27 cellular contexts compared by ENCODE assay signal in the genomic region with DNA sequence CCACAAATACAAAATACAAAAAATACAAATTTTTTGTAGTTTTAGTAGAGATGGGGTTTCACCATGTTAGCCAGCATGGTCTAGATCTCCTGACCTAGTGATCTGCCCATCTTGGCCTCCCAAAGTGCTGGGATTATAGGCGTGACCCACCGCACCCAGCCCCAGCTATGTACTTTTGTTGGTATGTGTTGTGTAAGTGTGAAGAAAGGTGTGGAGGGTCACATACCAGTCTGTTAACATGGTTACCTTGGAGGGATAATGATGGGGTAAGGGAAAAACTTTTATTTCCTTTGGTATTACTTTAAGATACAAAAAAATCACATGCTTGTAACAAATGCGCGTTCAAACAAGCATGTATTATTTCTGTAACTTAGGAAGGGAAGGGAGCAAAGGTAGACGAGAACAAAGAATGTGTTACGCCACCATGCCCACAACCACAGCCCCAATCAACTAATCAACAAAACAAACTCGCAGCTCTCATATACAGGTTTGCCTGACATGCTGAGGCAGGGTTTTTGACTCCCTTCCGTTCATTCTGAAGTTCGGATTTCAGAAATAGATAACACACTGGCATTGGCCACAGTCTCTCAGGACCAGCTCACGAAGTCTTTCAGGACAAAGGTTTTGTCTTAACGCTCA. TPM values are rescaled to one million over a fixed set of nuclear protein-coding genes. Genes with fewer than 3 reads are reported as not detected.
A peak's percentile ranks its signal among the peaks of the same experiment; 100 is the strongest.
DNase-seq lines count a peak whose midpoint lies in the region; ATAC-seq and TF ChIP-seq lines count a peak whose summit lies in the region.
"Had no signal": no experiment of that assay in that cellular context is flagged by ENCODE, and none has a peak within 500 bp of the region (broad histone marks: within the 10 kb centered on the region; RNA-seq: fewer than 3 reads in every experiment).

No MANE protein-coding gene starts in this region.

- H3K4me3 ChIP-seq in naive thymus-derived CD4-positive, alpha-beta T cell (ENCODE audit: low read length): no peak overlapping the region
- H3K4me3 ChIP-seq in endodermal cell (ENCODE audit: low read length): no peak overlapping the region
- H3K4me3 ChIP-seq: adrenal gland, hepatocyte, spleen, transverse colon had no signal

- peak; percentile 83 for ATAC-seq in CD4-positive, alpha-beta T cell (ENCODE audit: poor library complexity)
- peak; percentile 73 for ATAC-seq in central memory CD8-positive, alpha-beta T cell (replicated peaks; ENCODE audit: extremely low read depth, poor library complexity, severe bottlenecking)
- ATAC-seq in naive thymus-derived CD4-positive, alpha-beta T cell: peak; percentile 56
- no peak for ATAC-seq in activated CD4-positive, CD25-positive, alpha-beta regulatory T cell treated with anti-CD3 and anti-CD28 coated beads, Interleukin-2, amount 50 U/mL, for 24 hours
- ATAC-seq: naive thymus-derived CD8-positive, alpha-beta T cell; Panc1 had no signal

- no peaks in the 10 kb centered on the region for H3K27me3 ChIP-seq in CD4-positive, alpha-beta T cell (ENCODE audit: control insufficient read depth, insufficient read depth, low read length)
- H3K27me3 ChIP-seq in naive thymus-derived CD4-positive, alpha-beta T cell (ENCODE audit: control insufficient read depth in 2 of 2, insufficient read depth in 2 of 2, low read length in 2 of 2): no peaks in the 10 kb centered on the region
- no peaks in the 10 kb centered on the region for H3K27me3 ChIP-seq in endodermal cell (ENCODE audit: control insufficient read depth, insufficient read depth, low read length, poor library complexity, severe bottlenecking)
- H3K27me3 ChIP-seq: adrenal gland, hepatocyte, spleen, transverse colon had no signal

- peak overlapping the region; percentile 12 for H3K4me3 Mint-ChIP-seq in CD4-positive, alpha-beta T cell
- peak overlapping the region; percentile 18 for H3K4me3 Mint-ChIP-seq in central memory CD8-positive, alpha-beta T cell
- peak overlapping the region in 1 of 10 donors; percentile 8 for H3K4me3 Mint-ChIP-seq in naive thymus-derived CD4-positive, alpha-beta T cell
- H3K4me3 Mint-ChIP-seq in immature natural killer cell (no peak overlapping the region), endodermal cell (no peak overlapping the region)
- H3K4me3 Mint-ChIP-seq: B cell; brain; naive thymus-derived CD8-positive, alpha-beta T cell had no signal

- no peaks in the 10 kb centered on the region for H3K9me3 Mint-ChIP-seq in CD4-positive, alpha-beta T cell
- H3K9me3 Mint-ChIP-seq in central memory CD8-positive, alpha-beta T cell: no peaks in the 10 kb centered on the region
- peaks cover 0 to 2% (median 0%) of the 10 kb centered on the region in 11 donors for H3K9me3 Mint-ChIP-seq in naive thymus-derived CD4-positive, alpha-beta T cell
- H3K9me3 Mint-ChIP-seq in immature natural killer cell (no peaks in the 10 kb centered on the region), endodermal cell (no peaks in the 10 kb centered on the region)
- H3K9me3 Mint-ChIP-seq: brain; naive thymus-derived CD8-positive, alpha-beta T cell had no signal

- no peaks in the 10 kb centered on the region for H3K9me3 ChIP-seq in CD4-positive, alpha-beta T cell (ENCODE audit: control insufficient read depth, low read length)
- H3K9me3 ChIP-seq in naive thymus-derived CD4-positive, alpha-beta T cell (ENCODE audit: control insufficient read depth in 2 of 3, low read length in 3 of 3): no peaks in the 10 kb centered on the region
- H3K9me3 ChIP-seq in endodermal cell (ENCODE audit: control insufficient read depth, low read length): no peaks in the 10 kb centered on the region
- H3K9me3 ChIP-seq: adrenal gland, spleen, transverse colon had no signal

- WGBS in endodermal cell (ENCODE audit: insufficient coverage in 1 of 2, insufficient read length in 1 of 2), 2 experiments: 97 to 100% methylated on average over 5 to 9 of the region's 11 CpGs

- no peaks in the 10 kb centered on the region for H3K36me3 ChIP-seq in naive thymus-derived CD4-positive, alpha-beta T cell (ENCODE audit: control insufficient read depth in 2 of 3, insufficient read depth in 3 of 3, low read length in 3 of 3)
- no peaks in the 10 kb centered on the region for H3K36me3 ChIP-seq in endodermal cell (ENCODE audit: control insufficient read depth, insufficient read depth, low read length)
- H3K36me3 ChIP-seq: adrenal gland, spleen, transverse colon had no signal

- no peak overlapping the region for H3K9ac ChIP-seq in endodermal cell (ENCODE audit: extremely low read depth, low read length, poor library complexity, severe bottlenecking)

- peak in 2 of 10 experiments; percentile 4 to 25 for DNase-seq in CD4-positive, alpha-beta T cell
- DNase-seq in HuH-7 (ENCODE audit: low spot score): peak; percentile 47
- DNase-seq in central memory CD8-positive, alpha-beta T cell (ENCODE audit: low spot score in 2 of 2): peak in 1 of 2 donors; percentile 36
- peak in 1 of 9 donors; percentile 15 for DNase-seq in naive thymus-derived CD4-positive, alpha-beta T cell
- DNase-seq in immature natural killer cell: no peak
- no peak for DNase-seq in Kasumi-1 (lab: John Stamatoyannopoulos, UW)
- no peak for DNase-seq in endodermal cell
- DNase-seq: activated CD4-positive, CD25-positive, alpha-beta regulatory T cell; activated naive CD4-positive, alpha-beta T cell treated with Interleukin-2 at 50 U/mL for 16 hours; adrenal gland; effector CD4-positive, alpha-beta T cell; foreskin fibroblast; GOT3; KBM-7; MM.1S; NCI-H1417; NCI-H2029 treated with DMSO at 0.1 percent for 48 hours; NCI-H226; occipital lobe; spleen; transverse colon had no signal

- no peaks in the 10 kb centered on the region for H3K36me3 Mint-ChIP-seq in CD4-positive, alpha-beta T cell (ENCODE audit: low read depth)
- H3K36me3 Mint-ChIP-seq in central memory CD8-positive, alpha-beta T cell (ENCODE audit: insufficient read depth): no peaks in the 10 kb centered on the region
- H3K36me3 Mint-ChIP-seq in naive thymus-derived CD4-positive, alpha-beta T cell: no peaks in the 10 kb centered on the region
- H3K36me3 Mint-ChIP-seq in immature natural killer cell: no peaks in the 10 kb centered on the region
- no peaks in the 10 kb centered on the region for H3K36me3 Mint-ChIP-seq in endodermal cell (ENCODE audit: low read depth)
- H3K36me3 Mint-ChIP-seq: brain; naive thymus-derived CD8-positive, alpha-beta T cell had no signal

- TF ChIP-seq CTCF in CD4-positive, alpha-beta T cell (IDR thresholded peaks at IDR 0.05): no peak
- no peak for TF ChIP-seq CTCF in endodermal cell (conservative IDR thresholded peaks at IDR 0.05)

- H3K27ac ChIP-seq in CD4-positive, alpha-beta T cell (ENCODE audit: low read depth, low read length): no peak overlapping the region
- no peak overlapping the region for H3K27ac ChIP-seq in naive thymus-derived CD4-positive, alpha-beta T cell (ENCODE audit: low read depth, low read length)
- H3K27ac ChIP-seq in endodermal cell (ENCODE audit: low read depth, low read length): no peak overlapping the region
- H3K27ac ChIP-seq: adrenal gland, hepatocyte, spleen, transverse colon had no signal

- peak overlapping the region; percentile 75 for H3K27ac Mint-ChIP-seq in CD4-positive, alpha-beta T cell
- H3K27ac Mint-ChIP-seq in central memory CD8-positive, alpha-beta T cell (ENCODE audit: low read depth): peak overlapping the region; percentile 61
- peak overlapping the region in 1 of 9 donors; percentile 15 for H3K27ac Mint-ChIP-seq in naive thymus-derived CD4-positive, alpha-beta T cell
- H3K27ac Mint-ChIP-seq in immature natural killer cell (no peak overlapping the region), endodermal cell (no peak overlapping the region)
- H3K27ac Mint-ChIP-seq: B cell, brain had no signal

- H3K4me1 ChIP-seq in naive thymus-derived CD4-positive, alpha-beta T cell (ENCODE audit: control insufficient read depth in 2 of 2, insufficient read depth in 2 of 2, low read length in 2 of 2): peaks cover 0 to 7% of the 10 kb centered on the region in 2 donors
- H3K4me1 ChIP-seq in endodermal cell (ENCODE audit: control insufficient read depth, insufficient read depth, low read length): peaks cover 10% of the 10 kb centered on the region
- H3K4me1 ChIP-seq: adrenal gland, spleen had no signal

- peaks cover 17% of the 10 kb centered on the region for H3K4me1 Mint-ChIP-seq in CD4-positive, alpha-beta T cell (ENCODE audit: low read depth)
- peaks cover 13% of the 10 kb centered on the region for H3K4me1 Mint-ChIP-seq in central memory CD8-positive, alpha-beta T cell
- H3K4me1 Mint-ChIP-seq in naive thymus-derived CD4-positive, alpha-beta T cell: peaks cover 2 to 27% (median 10%) of the 10 kb centered on the region in 7 donors
- H3K4me1 Mint-ChIP-seq in immature natural killer cell: peaks cover 3 to 6% of the 10 kb centered on the region in 2 donors
- H3K4me1 Mint-ChIP-seq in endodermal cell: peaks cover 7% of the 10 kb centered on the region
- H3K4me1 Mint-ChIP-seq: brain had no signal

- POLR2A ChIA-PET in CD4-positive, alpha-beta T cell (lab: Charles Lee): interaction anchor here (3.1 kb wide), 1 partner anchor 14 kb away, joined by 11 read pairs; a partner anchor contains a TSS
- POLR2A ChIA-PET in naive thymus-derived CD4-positive, alpha-beta T cell (lab: Charles Lee): interaction anchor here (0.5 kb wide), 1 partner anchor 305 kb away, joined by 4 read pairs; no protein-coding TSS in a partner anchor

- CTCF ChIA-PET in CD4-positive, alpha-beta T cell (lab: Charles Lee): no interaction called here
- CTCF ChIA-PET in naive thymus-derived CD4-positive, alpha-beta T cell (lab: Charles Lee): no interaction called here

- intact Hi-C loops in CD4-positive, alpha-beta T cell (cut with DNase I, micrococcal nuclease): no loop called here
- intact Hi-C loops in naive thymus-derived CD4-positive, alpha-beta T cell (cut with micrococcal nuclease): no loop called here

- H3K27me3 Mint-ChIP-seq in CD4-positive, alpha-beta T cell: no peaks in the 10 kb centered on the region
- H3K27me3 Mint-ChIP-seq in central memory CD8-positive, alpha-beta T cell: no peaks in the 10 kb centered on the region
- H3K27me3 Mint-ChIP-seq in naive thymus-derived CD4-positive, alpha-beta T cell: peaks cover 0 to 11% (median 2%) of the 10 kb centered on the region in 5 donors
- H3K27me3 Mint-ChIP-seq in immature natural killer cell (ENCODE audit: low read depth in 3 of 3) (peaks cover 0 to 7% (median 4%) of the 10 kb centered on the region in 3 donors), endodermal cell (ENCODE audit: insufficient read depth) (no peaks in the 10 kb centered on the region)
- H3K27me3 Mint-ChIP-seq: naive thymus-derived CD8-positive, alpha-beta T cell had no signal

RNA-seq across cellular contexts. Expression of a gene that starts 13.5 kb away (rescaled TPM):
- 10 to 100 TPM; 18.7 to 19.0 TPM for total RNA-seq in CD4-positive, alpha-beta T cell
- total RNA-seq in naive thymus-derived CD4-positive, alpha-beta T cell: 10 to 100 TPM; 16.8 to 26.3 (median 21.8) TPM
- 1 to 10 TPM; 4.8 to 7.0 TPM for polyA plus RNA-seq in naive thymus-derived CD4-positive, alpha-beta T cell
- polyA plus RNA-seq in immature natural killer cell: 1 to 10 TPM; 3.0 to 4.9 (median 3.2) TPM
- total RNA-seq in endodermal cell: 10 to 100 TPM; 24.6 to 25.6 TPM
- polyA plus RNA-seq in endodermal cell (2013, experiment 1 of 2): 10.4 TPM
- 9.9 TPM for polyA plus RNA-seq in endodermal cell (2013, experiment 2 of 2)

Comparison
In these comparisons a context has a peak if more than half of its experiments do, and no peak if none do; other contexts are left out.
1. ATAC-seq: peak in CD4-positive, alpha-beta T cell (single experiment), central memory CD8-positive, alpha-beta T cell (single experiment) and naive thymus-derived CD4-positive, alpha-beta T cell (single experiment); none in activated CD4-positive, CD25-positive, alpha-beta regulatory T cell treated with anti-CD3 and anti-CD28 coated beads, Interleukin-2, amount 50 U/mL, for 24 hours (0 of 2).
2. H3K27ac Mint-ChIP-seq: peak in CD4-positive, alpha-beta T cell (single experiment) and central memory CD8-positive, alpha-beta T cell (single experiment); none in immature natural killer cell (0 of 6) and endodermal cell (single experiment).
3. H3K4me3 Mint-ChIP-seq: peak in CD4-positive, alpha-beta T cell (single experiment) and central memory CD8-positive, alpha-beta T cell (single experiment); none in immature natural killer cell (0 of 5) and endodermal cell (single experiment).